In genomic region chr19:19385131-19385899, GRCh38 we compare ENCODE assay signal across 8 cellular contexts. TPM values are rescaled to one million over a fixed set of nuclear protein-coding genes. Genes with fewer than 3 reads are reported as not detected.
DNase-seq lines count a peak whose midpoint lies in the region; ATAC-seq and TF ChIP-seq lines count a peak whose summit lies in the region.

No MANE protein-coding gene starts in this region.

- peak overlapping the region; percentile 98 for H3K4me3 ChIP-seq in epithelial cell of proximal tubule (ENCODE audit: low read depth, low read length)

- DNase-seq in DMS53 (lab: John Stamatoyannopoulos, UW): peak; percentile 99
- DNase-seq in OCI-M2 (lab: John Stamatoyannopoulos, UW; ENCODE audit: unreplicated experiment): peak; percentile 98
- peak; percentile 99 for DNase-seq in activated T-cell treated with anti-CD3 and anti-CD28 coated beads, Interleukin-2, amount 50 U/mL, for 1 hour
- peak; percentile 87 for DNase-seq in epithelial cell of proximal tubule (ENCODE audit: low read depth)
- peak; percentile 100 for DNase-seq in mucosa of gallbladder (ENCODE audit: low spot score)
- DNase-seq in stimulated activated CD8-positive, alpha-beta memory T cell treated with anti-CD3 and anti-CD28 coated beads, Interleukin-4, amount 100 ng/mL, for 24 hours (ENCODE audit: low read depth): peak; percentile 99

- ATAC-seq in GM21619 (IDR thresholded peaks at IDR 0.05; ENCODE audit: unreplicated experiment): peak; percentile 92

- no peak; the same call in 1 of the 2 replicates for TF ChIP-seq EP300 in Ishikawa (IDR thresholded peaks at IDR 0.05; ENCODE audit: borderline replicate concordance)

- no peak for TF ChIP-seq CTCF in epithelial cell of proximal tubule (conservative IDR thresholded peaks at IDR 0.05; ENCODE audit: low read depth, low read length)

- no peak; the same call in 1 of the 2 replicates for TF ChIP-seq RAD21 in Ishikawa (IDR thresholded peaks at IDR 0.05; ENCODE audit: low read depth)

TF ChIP-seq in Ishikawa, 13 proteins besides CTCF, POLR2A, EP300 and RAD21:
- TF ChIP-seq TAF1 (IDR thresholded peaks at IDR 0.05; ENCODE audit: low read depth): peak; percentile 57
- no peak for TF ChIP-seq FOXM1 (IDR thresholded peaks at IDR 0.05; ENCODE audit: borderline replicate concordance, low read depth)
- no peak for TF ChIP-seq TEAD4 (IDR thresholded peaks at IDR 0.05)
- TF ChIP-seq NFIC (IDR thresholded peaks at IDR 0.05): no peak
- peak; percentile 84 for TF ChIP-seq CREB1 (IDR thresholded peaks at IDR 0.05; ENCODE audit: low read depth)
- TF ChIP-seq, protein P1, sequence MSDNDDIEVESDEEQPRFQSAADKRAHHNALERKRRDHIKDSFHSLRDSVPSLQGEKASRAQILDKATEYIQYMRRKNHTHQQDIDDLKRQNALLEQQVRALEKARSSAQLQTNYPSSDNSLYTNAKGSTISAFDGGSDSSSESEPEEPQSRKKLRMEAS (IDR thresholded peaks at IDR 0.05): peak; percentile 98
- TF ChIP-seq REST (IDR thresholded peaks at IDR 0.05; ENCODE audit: low read depth): no peak
- TF ChIP-seq TCF12 (IDR thresholded peaks at IDR 0.05; ENCODE audit: low read depth): no peak
- TF ChIP-seq CEBPB (IDR thresholded peaks at IDR 0.05): no peak
- peak; percentile 31; the same call in 1 of the 2 replicates for TF ChIP-seq USF1 (IDR thresholded peaks at IDR 0.05)
- TF ChIP-seq EGR1 (IDR thresholded peaks at IDR 0.05): peak; percentile 30; the same call in 1 of the 2 replicates
- no peak for TF ChIP-seq YY1 (IDR thresholded peaks at IDR 0.05; ENCODE audit: low read depth)
- TF ChIP-seq ZBTB7A (IDR thresholded peaks at IDR 0.05; ENCODE audit: low read depth): no peak

RNA-seq across cellular contexts. Expression of gene GATAD2A, which starts 20.2 kb away (rescaled TPM):
- 86.2 and 118 TPM in 2 replicates for total RNA-seq in epithelial cell of proximal tubule
- total RNA-seq in mucosa of gallbladder: 110 TPM

Comparison
In these comparisons a context has a peak if more than half of its experiments do, and no peak if none do; other contexts are left out.
1. Peak in every context shown above with its lines: DNase-seq, ATAC-seq and H3K4me3 ChIP-seq.